ENCODE assay signal across 16 cellular contexts in the genomic region with DNA sequence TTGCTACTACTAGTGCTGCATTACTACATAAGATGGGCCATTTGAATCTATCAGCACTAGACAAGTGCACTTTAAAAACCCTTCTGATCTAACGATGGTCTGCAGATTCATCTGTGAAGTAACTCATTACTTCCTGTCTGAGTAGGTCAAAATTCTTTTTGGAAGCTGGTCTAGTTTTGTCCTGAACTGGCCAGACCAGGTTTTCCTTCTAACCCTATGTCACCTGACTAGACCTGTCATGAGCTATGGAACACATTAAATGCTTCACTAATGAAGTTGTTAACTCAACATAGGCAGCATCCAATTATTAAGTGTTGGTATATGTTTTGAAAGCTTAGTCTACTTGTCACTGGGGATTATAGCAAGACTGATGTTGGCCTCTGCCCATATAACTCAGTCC. TPM values are rescaled to one million over a fixed set of nuclear protein-coding genes. Genes with fewer than 3 reads are reported as not detected.
DNase-seq lines count a peak whose midpoint lies in the region; ATAC-seq and TF ChIP-seq lines count a peak whose summit lies in the region.
"Had no signal": no experiment of that assay in that cellular context is flagged by ENCODE, and none has a peak within 500 bp of the region (broad histone marks: within the 10 kb centered on the region; RNA-seq: fewer than 3 reads in every experiment).

No MANE protein-coding gene starts in this region.

- ATAC-seq in activated naive CD8-positive, alpha-beta T cell treated with anti-CD3 and anti-CD28 coated beads, Interleukin-2, amount 10 ng/mL, durations not matched to agents 7 days and 5 days (ENCODE audit: low read depth) = no peak
- ATAC-seq in natural killer cell = no peak
- ATAC-seq in HG03108 (IDR thresholded peaks at IDR 0.05; ENCODE audit: unreplicated experiment) = no peak
- ATAC-seq in GM18519 (IDR thresholded peaks at IDR 0.05; ENCODE audit: low FRiP score, unreplicated experiment) = no peak

- H3K4me3 Mint-ChIP-seq in IgD-negative memory B cell = no peak overlapping the region
- no peak overlapping the region for H3K4me3 Mint-ChIP-seq in activated naive CD8-positive, alpha-beta T cell treated with anti-CD3 and anti-CD28 coated beads, Interleukin-2, amount 10 ng/mL, durations not matched to agents 7 days and 5 days
- no peak overlapping the region for H3K4me3 Mint-ChIP-seq in natural killer cell

- DNase-seq in DMS53 (lab: John Stamatoyannopoulos, UW) (peak; percentile 8), DMS53 treated with DMSO at 0.1 percent for 48 hours (lab: John Stamatoyannopoulos, UW; ENCODE audit: unreplicated experiment) (no peak), natural killer cell (no peak), hepatic stellate cell (ENCODE audit: low spot score) (no peak)
- DNase-seq in activated naive CD8-positive, alpha-beta T cell treated with anti-CD3 and anti-CD28 coated beads, Interleukin-2, amount 10 ng/mL, durations not matched to agents 7 days and 5 days = no peak
- DNase-seq: 8988T; activated CD4-positive, CD25-positive, alpha-beta regulatory T cell; esophagus squamous epithelium; kidney glomerular epithelial cell; NCI-H2081 treated with DMSO at 0.1 percent for 48 hours; NCI-H748 treated with DMSO at 0.1 percent for 48 hours; posterior cingulate gyrus; spleen had no signal

- H3K36me3 Mint-ChIP-seq in IgD-negative memory B cell (peaks cover 8% of the 10 kb centered on the region), natural killer cell (peaks cover 3% of the 10 kb centered on the region)
- H3K36me3 Mint-ChIP-seq in activated naive CD8-positive, alpha-beta T cell treated with anti-CD3 and anti-CD28 coated beads, Interleukin-2, amount 10 ng/mL, durations not matched to agents 7 days and 5 days = peaks cover 17% of the 10 kb centered on the region

- H3K9me3 Mint-ChIP-seq in IgD-negative memory B cell (no peaks in the 10 kb centered on the region), natural killer cell (no peaks in the 10 kb centered on the region)
- no peaks in the 10 kb centered on the region for H3K9me3 Mint-ChIP-seq in activated naive CD8-positive, alpha-beta T cell treated with anti-CD3 and anti-CD28 coated beads, Interleukin-2, amount 10 ng/mL, durations not matched to agents 7 days and 5 days

- H3K27ac Mint-ChIP-seq in IgD-negative memory B cell (peak overlapping the region; percentile 2 to 55 (median 26)), natural killer cell (peak overlapping the region; percentile 79)
- peak overlapping the region; percentile 22 for H3K27ac Mint-ChIP-seq in activated naive CD8-positive, alpha-beta T cell treated with anti-CD3 and anti-CD28 coated beads, Interleukin-2, amount 10 ng/mL, durations not matched to agents 7 days and 5 days

- POLR2A ChIA-PET in activated naive CD8-positive, alpha-beta T cell treated with anti-CD3 and anti-CD28 coated beads, Interleukin-2, amount 10 ng/mL, durations not matched to agents 7 days and 5 days (lab: Charles Lee) = no interaction called here

- intact Hi-C loops in natural killer cell (cut with micrococcal nuclease) = no loop called here

- H3K27me3 Mint-ChIP-seq in IgD-negative memory B cell (no peaks in the 10 kb centered on the region), natural killer cell (ENCODE audit: low read depth in 2 of 2) (no peaks in the 10 kb centered on the region)
- H3K27me3 Mint-ChIP-seq in activated naive CD8-positive, alpha-beta T cell treated with anti-CD3 and anti-CD28 coated beads, Interleukin-2, amount 10 ng/mL, durations not matched to agents 7 days and 5 days = no peaks in the 10 kb centered on the region

- no peak for TF ChIP-seq CTCF in natural killer cell (IDR thresholded peaks at IDR 0.05)

- H3K4me1 Mint-ChIP-seq in IgD-negative memory B cell = peaks cover 12 to 17% (median 15%) of the 10 kb centered on the region in 3 donors
- H3K4me1 Mint-ChIP-seq in activated naive CD8-positive, alpha-beta T cell treated with anti-CD3 and anti-CD28 coated beads, Interleukin-2, amount 10 ng/mL, durations not matched to agents 7 days and 5 days = peaks cover 18% of the 10 kb centered on the region
- peaks cover 7 to 13% of the 10 kb centered on the region in 2 donors for H3K4me1 Mint-ChIP-seq in natural killer cell

RNA-seq across cellular contexts. Expression of gene RBM5, which starts 10.1 kb away (rescaled TPM):
- polyA plus RNA-seq in IgD-negative memory B cell = 47.4 TPM
- total RNA-seq in activated naive CD8-positive, alpha-beta T cell treated with anti-CD3 and anti-CD28 coated beads, Interleukin-2, amount 10 ng/mL, durations not matched to agents 7 days and 5 days = 100 to 1,000 TPM; 256 to 257 TPM
- total RNA-seq in natural killer cell = 100 to 1,000 TPM; 359 to 473 (median 401) TPM

Comparison
In these comparisons a context has a peak if more than half of its experiments do, and no peak if none do; other contexts are left out.
1. H3K27ac Mint-ChIP-seq: peak in every context shown above with its lines; median percentile 79 in natural killer cell; 26 in IgD-negative memory B cell; 22 in activated naive CD8-positive, alpha-beta T cell treated with anti-CD3 and anti-CD28 coated beads, Interleukin-2, amount 10 ng/mL, durations not matched to agents 7 days and 5 days.